Comparison of ENCODE assay signal across 29 cellular contexts in the genomic region with DNA sequence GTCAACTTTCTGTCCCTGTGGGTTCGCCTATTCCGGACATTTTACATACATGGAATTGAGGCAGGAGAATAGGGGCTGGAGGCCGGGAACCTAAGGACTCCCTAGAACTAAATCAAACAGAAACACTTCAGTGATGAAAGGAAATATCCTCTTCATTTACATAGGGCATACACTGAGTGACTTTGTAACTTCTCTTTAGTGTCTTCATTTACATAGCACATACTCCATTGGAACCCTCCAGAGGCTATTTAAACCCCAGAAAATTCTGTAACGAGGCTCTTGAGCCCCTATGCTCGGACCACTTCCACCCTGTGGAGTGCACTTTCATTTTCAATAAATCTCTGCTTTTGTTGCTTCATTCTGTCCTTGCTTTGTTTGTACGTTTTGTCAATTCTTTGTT. TPM values are rescaled to one million over a fixed set of nuclear protein-coding genes. Genes with fewer than 3 reads are reported as not detected.
"Had no signal": no experiment of that assay in that cellular context is flagged by ENCODE, and none has a peak within 500 bp of the region (broad histone marks: within the 10 kb centered on the region; RNA-seq: fewer than 3 reads in every experiment).

No MANE protein-coding gene starts in this region.

- H3K27ac ChIP-seq: cardiac muscle cell, epithelial cell of prostate, heart right ventricle, parathyroid adenoma, thyroid gland, upper lobe of right lung had no signal

- H3K9me3 ChIP-seq: thyroid gland, upper lobe of right lung had no signal

- H3K4me1 ChIP-seq: heart right ventricle, parathyroid adenoma, thyroid gland, upper lobe of right lung had no signal

- H3K36me3 ChIP-seq: cardiac muscle cell, heart right ventricle, thyroid gland, upper lobe of right lung had no signal

- H3K79me2 ChIP-seq: parathyroid adenoma had no signal

- H3K9ac ChIP-seq: parathyroid adenoma had no signal

- H2AFZ ChIP-seq: parathyroid adenoma had no signal

- H3K4me3 ChIP-seq: cardiac muscle cell, heart right ventricle, thyroid gland, upper lobe of right lung had no signal

- H3K27me3 ChIP-seq: cardiac muscle cell, thyroid gland, upper lobe of right lung had no signal

- DNase-seq: activated CD4-positive, alpha-beta T cell treated with anti-CD3 and anti-CD28 coated beads for 36 hours; activated CD4-positive, alpha-beta T cell treated with anti-CD3 and anti-CD28 coated beads, Interleukin-2, amount 50 U/mL, for 4 hours; activated CD8-positive, alpha-beta memory T cell treated with anti-CD3 and anti-CD28 coated beads, Interleukin-2, amount 50 U/mL, for 48 hours; activated naive CD4-positive, alpha-beta T cell treated with anti-CD3 and anti-CD28 coated beads for 36 hours; activated naive CD8-positive, alpha-beta T cell treated with anti-CD3 and anti-CD28 coated beads, Interleukin-2, amount 10 ng/mL, durations not matched to agents 7 days and 5 days; activated T-cell treated with anti-CD3 and anti-CD28 coated beads, Interleukin-2, amount 50 U/mL, for 4 hours; amygdala; heart right ventricle; islet precursor cell; left cardiac atrium; mesenchymal stem cell; nephron progenitor cell; right cardiac atrium; stimulated activated CD4-positive, alpha-beta T cell treated with anti-CD3 and anti-CD28 coated beads, Interleukin-4, amount 100 ng/mL, for 4 hours; substantia nigra; T1000; thyroid gland; upper lobe of right lung had no signal

- ATAC-seq: activated CD4-positive, alpha-beta T cell treated with anti-CD3 and anti-CD28 coated beads for 36 hours; activated T-cell treated with anti-CD3 and anti-CD28 coated beads, Interleukin-2, amount 50 U/mL, for 4 hours; heart right ventricle; left cardiac atrium; right cardiac atrium; upper lobe of right lung; WTC11 had no signal

RNA-seq across cellular contexts. Expression of a gene that starts 56.4 kb away (rescaled TPM):
- total RNA-seq: activated CD4-positive, alpha-beta T cell treated with anti-CD3 and anti-CD28 coated beads for 36 hours; activated CD8-positive, alpha-beta memory T cell treated with anti-CD3 and anti-CD28 coated beads for 36 hours; activated naive CD4-positive, alpha-beta T cell treated with anti-CD3 and anti-CD28 coated beads for 36 hours; activated naive CD8-positive, alpha-beta T cell treated with anti-CD3 and anti-CD28 coated beads, Interleukin-2, amount 10 ng/mL, durations not matched to agents 7 days and 5 days; activated T-cell treated with anti-CD3 and anti-CD28 coated beads, Interleukin-2, amount 50 U/mL, for 4 hours; cardiac muscle cell; chondrocyte; fibroblast of villous mesenchyme; heart right ventricle; left cardiac atrium; liver; mononuclear cell; myocyte; pulmonary artery endothelial cell; right cardiac atrium; thyroid gland; upper lobe of right lung; WTC11 had no signal
- polyA plus RNA-seq: cardiac muscle cell, heart right ventricle, liver, right cardiac atrium had no signal
